Comparison of ENCODE assay signal across 8 cellular contexts in the genomic region with DNA sequence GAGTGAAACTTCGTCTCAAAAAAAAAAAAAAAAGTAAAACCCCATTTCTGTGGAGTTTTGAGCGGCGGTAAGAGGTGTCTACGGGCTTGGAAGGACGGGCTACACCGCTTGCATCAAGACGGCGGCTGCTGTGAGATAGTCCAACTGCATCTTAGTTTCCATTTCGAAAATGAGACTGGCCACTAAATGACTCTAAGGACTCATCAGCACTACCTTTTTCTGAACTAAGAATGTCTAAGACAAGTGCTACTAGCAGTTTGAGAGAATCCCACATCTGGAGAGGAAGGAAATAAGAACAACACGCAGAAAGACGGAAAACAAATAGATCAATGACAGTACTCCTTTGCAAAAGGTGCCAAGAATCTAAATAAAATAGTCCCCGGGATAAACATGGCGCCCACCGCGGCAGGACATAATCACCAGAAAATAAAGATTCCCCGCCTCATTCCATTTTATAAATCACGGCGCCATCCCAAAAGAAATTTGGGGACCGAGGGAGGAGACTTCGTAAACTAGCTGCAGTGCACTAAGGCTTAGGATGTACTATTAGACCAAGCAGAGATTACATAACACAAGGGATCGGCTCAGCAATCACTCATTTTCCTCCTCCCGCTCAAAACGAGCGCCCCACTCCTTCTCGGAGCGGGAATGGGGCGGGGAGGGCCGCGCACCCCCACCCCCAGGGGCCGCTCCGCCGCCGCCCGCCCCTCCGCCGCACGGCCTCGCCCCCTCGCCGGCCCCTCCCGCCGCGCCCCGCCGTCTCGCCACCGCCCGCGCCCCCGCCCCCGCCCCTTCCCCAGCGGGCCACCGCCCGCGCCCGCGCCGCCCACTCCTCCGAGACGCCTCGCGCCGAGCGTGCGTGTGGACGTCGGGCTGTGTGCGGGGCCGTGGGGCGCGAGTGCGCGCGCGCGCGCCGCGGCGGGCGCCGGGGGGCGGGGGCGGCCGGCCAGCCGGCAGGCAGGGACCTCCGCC. TPM values are rescaled to one million over a fixed set of nuclear protein-coding genes. Genes with fewer than 3 reads are reported as not detected.
DNase-seq lines count a peak whose midpoint lies in the region; ATAC-seq and TF ChIP-seq lines count a peak whose summit lies in the region.

No MANE protein-coding gene starts in this region.

- no peaks in the 10 kb centered on the region for H3K9me2 ChIP-seq in Loucy (replicated peaks; ENCODE audit: low read depth, low read length)
- H3K9me2 ChIP-seq in neural cell (ENCODE audit: insufficient read depth, low read length), result no peaks in the 10 kb centered on the region

- peak; percentile 35 for ATAC-seq in GM21515 (IDR thresholded peaks at IDR 0.05; ENCODE audit: unreplicated experiment)

- no peaks in the 10 kb centered on the region for H3K9me3 Mint-ChIP-seq in CD14-positive monocyte

- peaks cover 47% of the 10 kb centered on the region for H4K20me1 ChIP-seq in Loucy (ENCODE audit: insufficient read depth, low read length, poor library complexity, severe bottlenecking)
- H4K20me1 ChIP-seq in neural cell (ENCODE audit: insufficient read depth), result peaks cover 2% of the 10 kb centered on the region

- H3K4me1 ChIP-seq in Loucy (ENCODE audit: insufficient read depth, low read length, poor library complexity, severe bottlenecking), result peaks cover 40% of the 10 kb centered on the region

- no peaks in the 10 kb centered on the region for H3K9me3 ChIP-seq in Loucy (ENCODE audit: insufficient read depth, low read depth, low read length)
- H3K9me3 ChIP-seq in neural cell (ENCODE audit: low read length), result no peaks in the 10 kb centered on the region

- peaks cover 7% of the 10 kb centered on the region in 2 donors for H3K36me3 Mint-ChIP-seq in CD14-positive monocyte

- H3K9ac ChIP-seq in Loucy (ENCODE audit: low read depth, low read length, poor library complexity, severe bottlenecking) (peak overlapping the region; percentile 70), neural cell (ENCODE audit: low read length) (peak overlapping the region; percentile 91)

- DNase-seq in CD14-positive monocyte (ENCODE audit: low spot score), result peak; percentile 48
- DNase-seq in SHP77 (lab: John Stamatoyannopoulos, UW), result peak; percentile 52 to 73
- peak; percentile 36 for DNase-seq in activated gamma-delta T cell treated with anti-CD3 and anti-CD28 coated beads, Interleukin-2, amount 50 U/mL, for 16 hours (ENCODE audit: low read depth)
- peak; percentile 60 to 80 for DNase-seq in foreskin fibroblast
- peak; percentile 80 for DNase-seq in superior temporal gyrus (ENCODE audit: extremely low spot score)

- TF ChIP-seq EP300 in neural cell (conservative IDR thresholded peaks at IDR 0.05; ENCODE audit: poor library complexity, severe bottlenecking), result peak; percentile 58

- peak overlapping the region; percentile 87 to 93 for H3K4me3 Mint-ChIP-seq in CD14-positive monocyte

- peak overlapping the region; percentile 99 for H3K27ac ChIP-seq in neural cell (ENCODE audit: low read length)

- H3K27me3 ChIP-seq in Loucy (ENCODE audit: insufficient read depth, low read length, poor library complexity, severe bottlenecking) (peaks cover 28% of the 10 kb centered on the region), neural cell (ENCODE audit: insufficient read depth, low read depth, low read length) (no peaks in the 10 kb centered on the region)

- intact Hi-C loops in CD14-positive monocyte (cut with micrococcal nuclease), result loop anchor here in 1 of 2 donors (5.0 kb wide), 2 partner anchors 84 to 159 kb away; a partner anchor contains a TSS

- H3K4me3 ChIP-seq in Loucy (ENCODE audit: low read length, poor library complexity, severe bottlenecking), result peak overlapping the region; percentile 82
- peak overlapping the region; percentile 77 to 95 for H3K4me3 ChIP-seq in foreskin fibroblast (ENCODE audit: low read depth in 1 of 2, low read length in 2 of 2)
- H3K4me3 ChIP-seq in neural cell (ENCODE audit: low read length), result peak overlapping the region; percentile 69

- TF ChIP-seq CTCF in CD14-positive monocyte (IDR thresholded peaks at IDR 0.05) (no peak), Loucy (conservative IDR thresholded peaks at IDR 0.05; ENCODE audit: low read length) (no peak), foreskin fibroblast (IDR thresholded peaks at IDR 0.05; ENCODE audit: low read depth, low read length) (no peak), neural cell (IDR thresholded peaks at IDR 0.05; ENCODE audit: poor library complexity, severe bottlenecking) (no peak)

- peaks cover 20% of the 10 kb centered on the region for H3K4me1 Mint-ChIP-seq in CD14-positive monocyte

- peaks cover 4 to 8% (median 7%) of the 10 kb centered on the region in 3 donors for H3K27me3 Mint-ChIP-seq in CD14-positive monocyte (ENCODE audit: low read depth in 3 of 3)

- H3F3A ChIP-seq in Loucy (ENCODE audit: low read depth) (no peaks in the 10 kb centered on the region; the same call in 1 of the 2 replicates), neural cell (ENCODE audit: insufficient read depth, low read length, poor library complexity, severe bottlenecking) (no peaks in the 10 kb centered on the region)

- H3K27ac Mint-ChIP-seq in CD14-positive monocyte, result peak overlapping the region; percentile 80 to 97 (median 95)

- TF ChIP-seq RAD21 in neural cell (conservative IDR thresholded peaks at IDR 0.05), result no peak

- H3K36me3 ChIP-seq in Loucy (ENCODE audit: insufficient read depth, low read length) (no peaks in the 10 kb centered on the region), neural cell (ENCODE audit: insufficient read depth, low read length) (no peaks in the 10 kb centered on the region)

- H3K79me2 ChIP-seq in Loucy (ENCODE audit: insufficient read depth, low read length), result peaks cover 52% of the 10 kb centered on the region
- H3K79me2 ChIP-seq in neural cell (replicated peaks; ENCODE audit: insufficient read depth, low read length), result peaks cover 43% of the 10 kb centered on the region

- 0 out of 2 replicates have a peak overlapping the region, but pooled peaks have one; percentile 39 for H2AFZ ChIP-seq in Loucy (ENCODE audit: low read length)
- peak overlapping the region; percentile 24 for H2AFZ ChIP-seq in neural cell (ENCODE audit: low read depth, low read length)

- peak overlapping the region; percentile 84 for H3K4me2 ChIP-seq in Loucy (ENCODE audit: low read depth, low read length, poor library complexity, severe bottlenecking)
- H3K4me2 ChIP-seq in neural cell (ENCODE audit: low read length), result peak overlapping the region; percentile 10

TF ChIP-seq in neural cell, 6 proteins besides CTCF, POLR2A, EP300 and RAD21:
- TF ChIP-seq, protein P1, sequence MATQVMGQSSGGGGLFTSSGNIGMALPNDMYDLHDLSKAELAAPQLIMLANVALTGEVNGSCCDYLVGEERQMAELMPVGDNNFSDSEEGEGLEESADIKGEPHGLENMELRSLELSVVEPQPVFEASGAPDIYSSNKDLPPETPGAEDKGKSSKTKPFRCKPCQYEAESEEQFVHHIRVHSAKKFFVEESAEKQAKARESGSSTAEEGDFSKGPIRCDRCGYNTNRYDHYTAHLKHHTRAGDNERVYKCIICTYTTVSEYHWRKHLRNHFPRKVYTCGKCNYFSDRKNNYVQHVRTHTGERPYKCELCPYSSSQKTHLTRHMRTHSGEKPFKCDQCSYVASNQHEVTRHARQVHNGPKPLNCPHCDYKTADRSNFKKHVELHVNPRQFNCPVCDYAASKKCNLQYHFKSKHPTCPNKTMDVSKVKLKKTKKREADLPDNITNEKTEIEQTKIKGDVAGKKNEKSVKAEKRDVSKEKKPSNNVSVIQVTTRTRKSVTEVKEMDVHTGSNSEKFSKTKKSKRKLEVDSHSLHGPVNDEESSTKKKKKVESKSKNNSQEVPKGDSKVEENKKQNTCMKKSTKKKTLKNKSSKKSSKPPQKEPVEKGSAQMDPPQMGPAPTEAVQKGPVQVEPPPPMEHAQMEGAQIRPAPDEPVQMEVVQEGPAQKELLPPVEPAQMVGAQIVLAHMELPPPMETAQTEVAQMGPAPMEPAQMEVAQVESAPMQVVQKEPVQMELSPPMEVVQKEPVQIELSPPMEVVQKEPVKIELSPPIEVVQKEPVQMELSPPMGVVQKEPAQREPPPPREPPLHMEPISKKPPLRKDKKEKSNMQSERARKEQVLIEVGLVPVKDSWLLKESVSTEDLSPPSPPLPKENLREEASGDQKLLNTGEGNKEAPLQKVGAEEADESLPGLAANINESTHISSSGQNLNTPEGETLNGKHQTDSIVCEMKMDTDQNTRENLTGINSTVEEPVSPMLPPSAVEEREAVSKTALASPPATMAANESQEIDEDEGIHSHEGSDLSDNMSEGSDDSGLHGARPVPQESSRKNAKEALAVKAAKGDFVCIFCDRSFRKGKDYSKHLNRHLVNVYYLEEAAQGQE (IDR thresholded peaks at IDR 0.05; ENCODE audit: borderline replicate concordance), result peak; percentile 77
- TF ChIP-seq EZH2 (IDR thresholded peaks at IDR 0.05; ENCODE audit: borderline replicate concordance, insufficient read depth, low read length, poor library complexity, severe bottlenecking) (no peak), POLR2AphosphoS5 (IDR thresholded peaks at IDR 0.05) (no peak), SMC3 (conservative IDR thresholded peaks at IDR 0.05; ENCODE audit: poor library complexity) (peak; percentile 15), MXI1 (conservative IDR thresholded peaks at IDR 0.05; ENCODE audit: poor library complexity, severe bottlenecking) (peak; percentile 36), TAF1 (IDR thresholded peaks at IDR 0.05; ENCODE audit: low read depth) (peak; percentile 73)

RNA-seq across cellular contexts. Expression of a gene that starts 1.1 kb away (rescaled TPM):
- polyA plus RNA-seq in CD14-positive monocyte (1 to 10 TPM in 1 of 2 donors, under 1 TPM in 1; 0.75 to 1.8 TPM), neural cell (50.2 and 60.8 TPM in 2 replicates)
- 81.6 and 102 TPM in 2 replicates for polyA minus RNA-seq in neural cell

RNA-seq across cellular contexts. Expression of a gene that starts 53.0 kb away (rescaled TPM):
- polyA plus RNA-seq in CD14-positive monocyte (not detected), neural cell (4.4 and 7.5 TPM in 2 replicates)
- polyA minus RNA-seq in neural cell, result 6.6 and 8.3 TPM in 2 replicates

RNA-seq across cellular contexts. Expression of a gene that starts 58.8 kb away (rescaled TPM):
- polyA plus RNA-seq in CD14-positive monocyte (10 to 100 TPM; 69.6 to 85.6 TPM), neural cell (695 and 729 TPM in 2 replicates)
- polyA minus RNA-seq in neural cell, result 200 and 202 TPM in 2 replicates

Comparison
In these comparisons a context has a peak if more than half of its experiments do, and no peak if none do; other contexts are left out.
1. Peak in every context shown above with its lines: DNase-seq, ATAC-seq, H3K4me3 ChIP-seq and H3K27ac ChIP-seq.
2. RNA of a gene that starts 1.1 kb away (polyA plus RNA-seq): 50.2 to 60.8 TPM in neural cell; 0.75 to 1.8 TPM in CD14-positive monocyte; every median in the first group is over 10 times any median in the second.